In genomic region chr3:179179979-179180758, GRCh38 we compare ENCODE assay signal across 1 cellular context.
A peak's percentile ranks its signal among the peaks of the same experiment; 100 is the strongest.
TF ChIP-seq lines count a peak whose summit lies in the region.

No MANE protein-coding gene starts in this region.

TF ChIP-seq in HEK293, 187 proteins besides CTCF, POLR2A, EP300 and RAD21 (continued from another document and continues in another):
- TF ChIP-seq TSHZ1 (tag by site-specific recombination; IDR thresholded peaks at IDR 0.05; ENCODE audit: borderline replicate concordance) (peak; percentile 48; the same call in 1 of the 2 replicates), ZNF513 (tag by site-specific recombination; IDR thresholded peaks at IDR 0.05) (no peak), ZIC2 (tag by site-specific recombination; IDR thresholded peaks at IDR 0.05) (no peak), ZBTB26 (tag by site-specific recombination; optimal IDR thresholded peaks at IDR 0.05) (no peak), ZNF24 (tag by site-specific recombination; IDR thresholded peaks at IDR 0.05) (no peak; the same call in 1 of the 2 replicates), ZNF398 (tag by site-specific recombination; IDR thresholded peaks at IDR 0.05) (0 out of 2 replicates have a peak, but pooled peaks have one; percentile 39), ZNF140 (tag by site-specific recombination; IDR thresholded peaks at IDR 0.05) (no peak), SP3 (tag by site-specific recombination; IDR thresholded peaks at IDR 0.05) (0 out of 2 replicates have a peak, but pooled peaks have one; percentile 24), ZSCAN4 (tag by site-specific recombination; IDR thresholded peaks at IDR 0.05) (no peak), ZNF148 (tag by site-specific recombination; IDR thresholded peaks at IDR 0.05; ENCODE audit: borderline replicate concordance) (no peak), ZNF707 (tag by site-specific recombination; IDR thresholded peaks at IDR 0.05) (no peak), ZSCAN16 (tag by site-specific recombination; IDR thresholded peaks at IDR 0.05) (no peak), REST (tag by site-specific recombination; IDR thresholded peaks at IDR 0.05) (no peak), ZNF549 (tag by site-specific recombination; IDR thresholded peaks at IDR 0.05) (no peak), ZNF16 (tag by site-specific recombination; IDR thresholded peaks at IDR 0.05; ENCODE audit: low read depth) (no peak), ZNF488 (tag by site-specific recombination; IDR thresholded peaks at IDR 0.05) (no peak), ZBTB20 (tag by site-specific recombination; IDR thresholded peaks at IDR 0.05) (no peak), ZNF23 (tag by site-specific recombination; IDR thresholded peaks at IDR 0.05; ENCODE audit: borderline replicate concordance) (no peak), SCRT2 (tag by site-specific recombination; IDR thresholded peaks at IDR 0.05) (peak; percentile 96), ZNF585B (tag by site-specific recombination; IDR thresholded peaks at IDR 0.05) (no peak), TRIM28 (IDR thresholded peaks at IDR 0.05; ENCODE audit: borderline replicate concordance, low read length) (no peak), ZNF660 (tag by site-specific recombination; IDR thresholded peaks at IDR 0.05) (no peak), BCL11A (tag by site-specific recombination; IDR thresholded peaks at IDR 0.05; ENCODE audit: low read depth) (peak; percentile 64; the same call in 1 of the 2 replicates), ZNF292 (tag by site-specific recombination; IDR thresholded peaks at IDR 0.05; ENCODE audit: borderline replicate concordance, low read depth) (no peak), ZNF518A (tag by site-specific recombination; conservative IDR thresholded peaks at IDR 0.05; ENCODE audit: low read depth) (no peak), PRDM1 (tag by site-specific recombination; IDR thresholded peaks at IDR 0.05) (peak; percentile 64), ZBTB21 (tag by site-specific recombination; IDR thresholded peaks at IDR 0.05) (peak; percentile 92), GLI2 (tag by site-specific recombination; IDR thresholded peaks at IDR 0.05; ENCODE audit: borderline replicate concordance, low read depth) (no peak), ZNF10 (tag by site-specific recombination; IDR thresholded peaks at IDR 0.05) (no peak), SP7 (tag by site-specific recombination; IDR thresholded peaks at IDR 0.05) (peak; percentile 89), ZNF426 (tag by site-specific recombination; IDR thresholded peaks at IDR 0.05) (no peak)
